23 cellular contexts compared by ENCODE assay signal in the genomic region with DNA sequence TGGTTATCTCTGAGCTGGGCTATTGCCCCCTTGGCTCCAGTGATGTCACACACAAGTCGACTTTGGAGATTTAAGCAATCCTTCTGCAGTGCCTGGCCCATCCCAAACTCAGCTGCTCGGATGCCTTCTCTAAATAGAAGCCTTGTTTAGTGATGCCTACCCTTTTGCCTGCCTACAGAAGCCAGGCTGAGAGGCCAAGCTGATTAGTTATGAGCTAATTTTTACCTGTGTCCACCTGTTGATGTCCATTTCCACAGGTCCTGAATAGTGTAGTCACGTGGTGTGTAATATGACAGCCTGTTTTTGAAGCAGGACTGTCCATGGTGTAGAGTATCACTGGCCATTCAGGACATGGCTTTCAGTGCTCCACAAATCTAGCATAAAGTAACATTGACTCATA. TPM values are rescaled to one million over a fixed set of nuclear protein-coding genes. Genes with fewer than 3 reads are reported as not detected.
"Had no signal": no experiment of that assay in that cellular context is flagged by ENCODE, and none has a peak within 500 bp of the region (broad histone marks: within the 10 kb centered on the region; RNA-seq: fewer than 3 reads in every experiment).

No MANE protein-coding gene starts in this region.

- H3K4me1 ChIP-seq: testis, upper lobe of right lung had no signal

- H3K9me3 ChIP-seq: heart left ventricle, neutrophil, right atrium auricular region, spleen, testis, tibial nerve, upper lobe of right lung, vagina had no signal

- H3K27ac ChIP-seq: heart left ventricle, neutrophil, spleen, testis, tibial nerve, upper lobe of right lung, vagina had no signal

- H3K27me3 ChIP-seq: heart left ventricle, neutrophil, right atrium auricular region, spleen, testis, tibial nerve, upper lobe of right lung, vagina had no signal

- DNase-seq: dermis blood vessel endothelial cell; foreskin melanocyte; heart left ventricle; hippocampal formation; left colon; mesendoderm; naive thymus-derived CD8-positive, alpha-beta T cell; spleen; stimulated activated CD4-positive, alpha-beta T cell treated with anti-CD3 and anti-CD28 coated beads, Interleukin-15, amount 100 ng/mL, for 24 hours; stimulated activated CD4-positive, alpha-beta T cell treated with anti-CD3 and anti-CD28 coated beads, Interleukin-1b, Interleukin-23, amount 100 ng/mL, for 48 hours; stimulated activated CD4-positive, alpha-beta T cell treated with anti-CD3 and anti-CD28 coated beads, Interleukin-4, amount 100 ng/mL, for 24 hours; testis; upper lobe of right lung had no signal

- H3K4me3 ChIP-seq: heart left ventricle, right atrium auricular region, spleen, testis, tibial nerve, upper lobe of right lung, vagina had no signal

- H3K36me3 ChIP-seq: heart left ventricle, neutrophil, right atrium auricular region, spleen, tibial nerve, upper lobe of right lung, vagina had no signal

- FAIRE-seq: colon had no signal

- ATAC-seq: heart left ventricle; left colon; naive thymus-derived CD8-positive, alpha-beta T cell; stimulated activated memory B cell treated with anti-CD40 and anti-IgM and Interleukin-4, amounts not matched to agents 10 μg/mL and 1 μg/mL and 100 μg/mL, for 72 hours; upper lobe of right lung had no signal

RNA-seq across cellular contexts. Expression of gene SSUH2, which starts 45.5 kb away (rescaled TPM):
- total RNA-seq: dermis blood vessel endothelial cell; glomerular endothelial cell; kidney epithelial cell; lung microvascular endothelial cell; naive thymus-derived CD8-positive, alpha-beta T cell; osteoblast; upper lobe of right lung; vagina had no signal
- polyA plus RNA-seq: naive thymus-derived CD8-positive, alpha-beta T cell had no signal
